20 cellular contexts compared by ENCODE assay signal in genomic region chr6:37704066-37704465, GRCh38.
"Had no signal": no experiment of that assay in that cellular context is flagged by ENCODE, and none has a peak within 500 bp of the region (broad histone marks: within the 10 kb centered on the region; RNA-seq: fewer than 3 reads in every experiment).

No MANE protein-coding gene starts in this region.

- H3K4me3 ChIP-seq: right lobe of liver, thyroid gland had no signal

- H3K36me3 Mint-ChIP-seq: brain, naive B cell had no signal

- H3K9me3 Mint-ChIP-seq: activated CD4-positive, alpha-beta memory T cell treated with anti-CD3 and anti-CD28 coated beads, Interleukin-2, amount 10 ng/mL, durations not matched to agents 7 days and 5 days; activated CD4-positive, alpha-beta T cell treated with anti-CD3 and anti-CD28 coated beads, Interleukin-2, amount 10 ng/mL, durations not matched to agents 24 days and 14 days; activated T-cell treated with anti-CD3 and anti-CD28 coated beads, Interleukin-2, amount 50 U/mL, for 72 hours; neural crest cell; stimulated activated naive CD8-positive, alpha-beta T cell treated with anti-CD3 and anti-CD28 coated beads, Interleukin-15, Interleukin-2, amounts not matched to agents 100 ng/mL and 50 ng/mL, for 24 hours had no signal

- ATAC-seq: activated CD4-positive, CD25-positive, alpha-beta regulatory T cell treated with anti-CD3 and anti-CD28 coated beads, Interleukin-2, amount 50 U/mL, for 24 hours; activated T-cell treated with anti-CD3 and anti-CD28 coated beads, Interleukin-2, amount 50 U/mL, for 72 hours; heart right ventricle; left colon; right lobe of liver had no signal

- H3K27ac ChIP-seq: epithelial cell of prostate, right lobe of liver, thyroid gland had no signal

- DNase-seq: activated CD4-positive, alpha-beta memory T cell treated with anti-CD3 and anti-CD28 coated beads, Interleukin-2, amount 10 ng/mL, durations not matched to agents 7 days and 5 days; activated CD4-positive, alpha-beta T cell treated with anti-CD3 and anti-CD28 coated beads, Interleukin-2, amount 10 ng/mL, durations not matched to agents 24 days and 14 days; activated effector memory CD4-positive, alpha-beta T cell treated with Interleukin-2 at 50 U/mL for 16 hours; activated naive CD4-positive, alpha-beta T cell treated with anti-CD3 and anti-CD28 coated beads, Interleukin-2, amount 50 U/mL, for 16 hours; activated T-cell treated with anti-CD3 and anti-CD28 coated beads, Interleukin-2, amount 50 U/mL, for 72 hours; aorta; heart right ventricle; islet precursor cell; left colon; naive B cell; right lobe of liver; stimulated activated CD4-positive, alpha-beta T cell treated with anti-CD3 and anti-CD28 coated beads, Interleukin-1b, Interleukin-23, amount 100 ng/mL, for 48 hours; substantia nigra; T-helper 2 cell; thyroid gland had no signal

- H3K36me3 ChIP-seq: heart right ventricle, right lobe of liver, thyroid gland had no signal

- H3K27me3 ChIP-seq: right lobe of liver, thyroid gland had no signal

- H3K9me3 ChIP-seq: heart right ventricle, right lobe of liver, thyroid gland had no signal

- H3K27ac Mint-ChIP-seq: activated CD4-positive, alpha-beta memory T cell treated with anti-CD3 and anti-CD28 coated beads, Interleukin-2, amount 10 ng/mL, durations not matched to agents 7 days and 5 days; activated CD4-positive, alpha-beta T cell treated with anti-CD3 and anti-CD28 coated beads, Interleukin-2, amount 10 ng/mL, durations not matched to agents 24 days and 14 days; activated T-cell treated with anti-CD3 and anti-CD28 coated beads, Interleukin-2, amount 50 U/mL, for 72 hours had no signal
